In the genomic region with DNA sequence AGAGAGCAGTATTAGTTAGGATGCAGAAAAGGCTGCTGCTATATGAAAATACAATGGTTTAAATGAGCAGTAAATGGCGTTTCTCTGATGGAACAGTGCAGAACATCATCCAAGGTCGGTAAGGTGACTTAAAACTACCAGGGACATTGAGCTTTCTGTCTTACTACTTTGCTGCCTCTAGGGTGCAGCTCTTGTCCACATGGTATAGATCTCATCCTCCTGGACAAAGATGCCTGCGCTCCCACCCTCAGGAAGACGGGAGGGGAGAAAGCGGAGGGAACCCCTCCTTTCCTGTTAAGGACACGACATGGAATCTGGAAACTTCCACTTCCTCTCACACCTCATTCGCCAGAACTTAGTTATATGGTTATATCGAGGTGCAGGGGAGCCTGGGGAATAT, we compare ENCODE assay signal across 9 cellular contexts.
A peak's percentile ranks its signal among the peaks of the same experiment; 100 is the strongest.
DNase-seq lines count a peak whose midpoint lies in the region; ATAC-seq and TF ChIP-seq lines count a peak whose summit lies in the region.
"Had no signal": no experiment of that assay in that cellular context is flagged by ENCODE, and none has a peak within 500 bp of the region (broad histone marks: within the 10 kb centered on the region; RNA-seq: fewer than 3 reads in every experiment).

No MANE protein-coding gene starts in this region.

- CTCF ChIA-PET in HEK293T (lab: Yijun Ruan, JAX) (no interaction called here), WTC11 (lab: Charles Lee) (interaction anchor here (0.5 to 2.2 kb wide), 12 partner anchors 12 to 1187 kb away, joined by 3 to 7 read pairs (median 3); no protein-coding TSS in a partner anchor)

- peak; percentile 42 for TF ChIP-seq CTCF in AG10803 (conservative IDR thresholded peaks at IDR 0.05; ENCODE audit: low read length)
- peak; percentile 39; the same call in 1 of the 2 replicates for TF ChIP-seq CTCF in WTC11 (IDR thresholded peaks at IDR 0.05)
- peak; percentile 36 for TF ChIP-seq CTCF in kidney epithelial cell (IDR thresholded peaks at IDR 0.05; ENCODE audit: insufficient read depth, low read length, poor library complexity, severe bottlenecking)
- TF ChIP-seq CTCF in esophagus muscularis mucosa (IDR thresholded peaks at IDR 0.05): peak in 1 of 3 experiments; percentile 21

- H3K4me3 ChIP-seq in AG10803 (ENCODE audit: low read length): no peak overlapping the region
- no peak overlapping the region for H3K4me3 ChIP-seq in kidney epithelial cell (ENCODE audit: low read depth, low read length)
- H3K4me3 ChIP-seq in esophagus muscularis mucosa: no peak overlapping the region

- no peak for TF ChIP-seq EP300 in esophagus muscularis mucosa (IDR thresholded peaks at IDR 0.05)

- H3K27me3 ChIP-seq in kidney epithelial cell (ENCODE audit: control insufficient read depth, insufficient read depth, low read length): no peaks in the 10 kb centered on the region
- H3K27me3 ChIP-seq in esophagus muscularis mucosa: no peaks in the 10 kb centered on the region

- TF ChIP-seq POLR2A in esophagus muscularis mucosa (IDR thresholded peaks at IDR 0.05; ENCODE audit: low read depth): no peak

- WGBS in esophagus muscularis mucosa: 65% methylated on average over 8 of the region's 8 CpGs

- intact Hi-C loops in esophagus muscularis mucosa (cut with DNase I): no loop called here

- no peak overlapping the region for H3K4me3 Mint-ChIP-seq in WTC11
- no peak overlapping the region for H3K4me3 Mint-ChIP-seq in natural killer cell treated with Interleukin-12 subunit alpha and Interleukin-12 subunit beta and Interleukin-15 and Interleukin-18, amount 100 ng/mL, for 72 hours
- no peak overlapping the region for H3K4me3 Mint-ChIP-seq in T-helper 2 cell treated with Interferon-gamma antibody and Interleukin-4, amounts not matched to agents 5 μg/mL and 100 μg/mL, for 36 hours
- H3K4me3 Mint-ChIP-seq: activated CD4-positive, alpha-beta T cell treated with anti-CD3 and anti-CD28 coated beads, Interleukin-2, amount 10 ng/mL, durations not matched to agents 24 days and 14 days had no signal

- H3K4me1 Mint-ChIP-seq in WTC11: peaks cover 15% of the 10 kb centered on the region
- H3K4me1 Mint-ChIP-seq in natural killer cell treated with Interleukin-12 subunit alpha and Interleukin-12 subunit beta and Interleukin-15 and Interleukin-18, amount 100 ng/mL, for 72 hours (ENCODE audit: low read depth in 2 of 2): no peaks in the 10 kb centered on the region
- no peaks in the 10 kb centered on the region for H3K4me1 Mint-ChIP-seq in T-helper 2 cell treated with Interferon-gamma antibody and Interleukin-4, amounts not matched to agents 5 μg/mL and 100 μg/mL, for 36 hours (ENCODE audit: low read depth)
- H3K4me1 Mint-ChIP-seq: activated CD4-positive, alpha-beta T cell treated with anti-CD3 and anti-CD28 coated beads, Interleukin-2, amount 10 ng/mL, durations not matched to agents 24 days and 14 days had no signal

- no peaks in the 10 kb centered on the region for H3K9me3 Mint-ChIP-seq in WTC11
- no peaks in the 10 kb centered on the region for H3K9me3 Mint-ChIP-seq in natural killer cell treated with Interleukin-12 subunit alpha and Interleukin-12 subunit beta and Interleukin-15 and Interleukin-18, amount 100 ng/mL, for 72 hours
- no peaks in the 10 kb centered on the region for H3K9me3 Mint-ChIP-seq in T-helper 2 cell treated with Interferon-gamma antibody and Interleukin-4, amounts not matched to agents 5 μg/mL and 100 μg/mL, for 36 hours
- H3K9me3 Mint-ChIP-seq: activated CD4-positive, alpha-beta T cell treated with anti-CD3 and anti-CD28 coated beads, Interleukin-2, amount 10 ng/mL, durations not matched to agents 24 days and 14 days had no signal

- H3K27ac Mint-ChIP-seq in WTC11: no peak overlapping the region
- H3K27ac Mint-ChIP-seq in natural killer cell treated with Interleukin-12 subunit alpha and Interleukin-12 subunit beta and Interleukin-15 and Interleukin-18, amount 100 ng/mL, for 72 hours: no peak overlapping the region
- H3K27ac Mint-ChIP-seq in T-helper 2 cell treated with Interferon-gamma antibody and Interleukin-4, amounts not matched to agents 5 μg/mL and 100 μg/mL, for 36 hours: no peak overlapping the region
- H3K27ac Mint-ChIP-seq: activated CD4-positive, alpha-beta T cell treated with anti-CD3 and anti-CD28 coated beads, Interleukin-2, amount 10 ng/mL, durations not matched to agents 24 days and 14 days had no signal

- no peaks in the 10 kb centered on the region for H3K4me1 ChIP-seq in esophagus muscularis mucosa

- peak; percentile 83 for ATAC-seq in WTC11
- ATAC-seq in natural killer cell treated with Interleukin-12 subunit alpha and Interleukin-12 subunit beta and Interleukin-15 and Interleukin-18, amount 100 ng/mL, for 72 hours: no peak

- H3K36me3 Mint-ChIP-seq in WTC11: no peaks in the 10 kb centered on the region
- no peaks in the 10 kb centered on the region for H3K36me3 Mint-ChIP-seq in natural killer cell treated with Interleukin-12 subunit alpha and Interleukin-12 subunit beta and Interleukin-15 and Interleukin-18, amount 100 ng/mL, for 72 hours
- no peaks in the 10 kb centered on the region for H3K36me3 Mint-ChIP-seq in T-helper 2 cell treated with Interferon-gamma antibody and Interleukin-4, amounts not matched to agents 5 μg/mL and 100 μg/mL, for 36 hours (ENCODE audit: low read depth)

- peak overlapping the region in 1 of 4 donors; percentile 27 for H3K27ac ChIP-seq in esophagus muscularis mucosa (replicated peaks in 1 of 4)

- H3K9me3 ChIP-seq in esophagus muscularis mucosa: no peaks in the 10 kb centered on the region

- DNase-seq in AG10803 (ENCODE audit: low read depth) (peak; percentile 14), HEK293T (ENCODE audit: extremely low spot score) (peak; percentile 50), WTC11 (ENCODE audit: low spot score) (peak; percentile 34), kidney epithelial cell (ENCODE audit: low read depth) (no peak), esophagus muscularis mucosa (ENCODE audit: extremely low spot score) (no peak)
- no peak for DNase-seq in stimulated activated naive CD4-positive, alpha-beta T cell treated with Interleukin-2 at 50 U/mL for 16 hours (lab: John Stamatoyannopoulos, UW)
- no peak for DNase-seq in natural killer cell treated with Interleukin-12 subunit alpha and Interleukin-12 subunit beta and Interleukin-15 and Interleukin-18, amount 100 ng/mL, for 72 hours (ENCODE audit: low spot score)
- DNase-seq in T-helper 2 cell treated with Interferon-gamma antibody and Interleukin-4, amounts not matched to agents 5 μg/mL and 100 μg/mL, for 36 hours (ENCODE audit: low spot score): no peak
- DNase-seq: activated CD4-positive, alpha-beta T cell treated with anti-CD3 and anti-CD28 coated beads, Interleukin-2, amount 10 ng/mL, durations not matched to agents 24 days and 14 days had no signal

- H3K36me3 ChIP-seq in kidney epithelial cell (ENCODE audit: control insufficient read depth, insufficient read depth, low read length) (no peaks in the 10 kb centered on the region), esophagus muscularis mucosa (no peaks in the 10 kb centered on the region)

- no peaks in the 10 kb centered on the region for H3K27me3 Mint-ChIP-seq in WTC11 (ENCODE audit: low read depth)
- peaks cover 14 to 31% of the 10 kb centered on the region in 2 donors for H3K27me3 Mint-ChIP-seq in natural killer cell treated with Interleukin-12 subunit alpha and Interleukin-12 subunit beta and Interleukin-15 and Interleukin-18, amount 100 ng/mL, for 72 hours
- no peaks in the 10 kb centered on the region for H3K27me3 Mint-ChIP-seq in T-helper 2 cell treated with Interferon-gamma antibody and Interleukin-4, amounts not matched to agents 5 μg/mL and 100 μg/mL, for 36 hours (ENCODE audit: low read depth)
- H3K27me3 Mint-ChIP-seq: activated CD4-positive, alpha-beta T cell treated with anti-CD3 and anti-CD28 coated beads, Interleukin-2, amount 10 ng/mL, durations not matched to agents 24 days and 14 days had no signal

- POLR2A ChIA-PET in HEK293T (lab: Yijun Ruan, JAX): no interaction called here
- POLR2A ChIA-PET in WTC11 (lab: Charles Lee): interaction anchor here (0.6 kb wide), 1 partner anchor 179 kb away, joined by 8 read pairs; no protein-coding TSS in a partner anchor

TF ChIP-seq in HEK293T, 16 proteins besides CTCF, POLR2A, EP300 and RAD21:
- TF ChIP-seq, protein P1, sequence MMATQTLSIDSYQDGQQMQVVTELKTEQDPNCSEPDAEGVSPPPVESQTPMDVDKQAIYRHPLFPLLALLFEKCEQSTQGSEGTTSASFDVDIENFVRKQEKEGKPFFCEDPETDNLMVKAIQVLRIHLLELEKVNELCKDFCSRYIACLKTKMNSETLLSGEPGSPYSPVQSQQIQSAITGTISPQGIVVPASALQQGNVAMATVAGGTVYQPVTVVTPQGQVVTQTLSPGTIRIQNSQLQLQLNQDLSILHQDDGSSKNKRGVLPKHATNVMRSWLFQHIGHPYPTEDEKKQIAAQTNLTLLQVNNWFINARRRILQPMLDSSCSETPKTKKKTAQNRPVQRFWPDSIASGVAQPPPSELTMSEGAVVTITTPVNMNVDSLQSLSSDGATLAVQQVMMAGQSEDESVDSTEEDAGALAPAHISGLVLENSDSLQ (IDR thresholded peaks at IDR 0.05): no peak
- TF ChIP-seq LEF1 (IDR thresholded peaks at IDR 0.05; ENCODE audit: borderline replicate concordance) (no peak), SP1 (IDR thresholded peaks at IDR 0.05) (no peak), ARNT (IDR thresholded peaks at IDR 0.05) (no peak), L3MBTL2 (conservative IDR thresholded peaks at IDR 0.05) (no peak), FOXM1 (IDR thresholded peaks at IDR 0.05; ENCODE audit: borderline replicate concordance) (no peak), BHLHE40 (IDR thresholded peaks at IDR 0.05; ENCODE audit: borderline replicate concordance) (no peak), FOXK2 (IDR thresholded peaks at IDR 0.05) (no peak)

TF ChIP-seq in WTC11, 78 proteins besides CTCF, POLR2A, EP300 and RAD21 (continues in another document):
- TF ChIP-seq, protein P2, sequence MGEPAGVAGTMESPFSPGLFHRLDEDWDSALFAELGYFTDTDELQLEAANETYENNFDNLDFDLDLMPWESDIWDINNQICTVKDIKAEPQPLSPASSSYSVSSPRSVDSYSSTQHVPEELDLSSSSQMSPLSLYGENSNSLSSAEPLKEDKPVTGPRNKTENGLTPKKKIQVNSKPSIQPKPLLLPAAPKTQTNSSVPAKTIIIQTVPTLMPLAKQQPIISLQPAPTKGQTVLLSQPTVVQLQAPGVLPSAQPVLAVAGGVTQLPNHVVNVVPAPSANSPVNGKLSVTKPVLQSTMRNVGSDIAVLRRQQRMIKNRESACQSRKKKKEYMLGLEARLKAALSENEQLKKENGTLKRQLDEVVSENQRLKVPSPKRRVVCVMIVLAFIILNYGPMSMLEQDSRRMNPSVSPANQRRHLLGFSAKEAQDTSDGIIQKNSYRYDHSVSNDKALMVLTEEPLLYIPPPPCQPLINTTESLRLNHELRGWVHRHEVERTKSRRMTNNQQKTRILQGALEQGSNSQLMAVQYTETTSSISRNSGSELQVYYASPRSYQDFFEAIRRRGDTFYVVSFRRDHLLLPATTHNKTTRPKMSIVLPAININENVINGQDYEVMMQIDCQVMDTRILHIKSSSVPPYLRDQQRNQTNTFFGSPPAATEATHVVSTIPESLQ (CRISPR knock-in tag; IDR thresholded peaks at IDR 0.05): no peak
- TF ChIP-seq ZNF121 (CRISPR knock-in tag; IDR thresholded peaks at IDR 0.05): no peak
- no peak for TF ChIP-seq JUN (CRISPR knock-in tag; IDR thresholded peaks at IDR 0.05)
- no peak for TF ChIP-seq PRRX2 (CRISPR knock-in tag; IDR thresholded peaks at IDR 0.05)
- no peak for TF ChIP-seq TP53 (CRISPR knock-in tag; IDR thresholded peaks at IDR 0.05)
- TF ChIP-seq NFATC4 (CRISPR knock-in tag; IDR thresholded peaks at IDR 0.05): no peak

Comparison
In these comparisons a context has a peak if more than half of its experiments do, and no peak if none do; other contexts are left out.
1. DNase-seq: peak in AG10803 (single experiment), HEK293T (single experiment) and WTC11 (single experiment); none in kidney epithelial cell (single experiment), stimulated activated naive CD4-positive, alpha-beta T cell treated with Interleukin-2 at 50 U/mL for 16 hours (single experiment), natural killer cell treated with Interleukin-12 subunit alpha and Interleukin-12 subunit beta and Interleukin-15 and Interleukin-18, amount 100 ng/mL, for 72 hours (single experiment), T-helper 2 cell treated with Interferon-gamma antibody and Interleukin-4, amounts not matched to agents 5 μg/mL and 100 μg/mL, for 36 hours (single experiment) and esophagus muscularis mucosa (single experiment).